In the genomic region with DNA sequence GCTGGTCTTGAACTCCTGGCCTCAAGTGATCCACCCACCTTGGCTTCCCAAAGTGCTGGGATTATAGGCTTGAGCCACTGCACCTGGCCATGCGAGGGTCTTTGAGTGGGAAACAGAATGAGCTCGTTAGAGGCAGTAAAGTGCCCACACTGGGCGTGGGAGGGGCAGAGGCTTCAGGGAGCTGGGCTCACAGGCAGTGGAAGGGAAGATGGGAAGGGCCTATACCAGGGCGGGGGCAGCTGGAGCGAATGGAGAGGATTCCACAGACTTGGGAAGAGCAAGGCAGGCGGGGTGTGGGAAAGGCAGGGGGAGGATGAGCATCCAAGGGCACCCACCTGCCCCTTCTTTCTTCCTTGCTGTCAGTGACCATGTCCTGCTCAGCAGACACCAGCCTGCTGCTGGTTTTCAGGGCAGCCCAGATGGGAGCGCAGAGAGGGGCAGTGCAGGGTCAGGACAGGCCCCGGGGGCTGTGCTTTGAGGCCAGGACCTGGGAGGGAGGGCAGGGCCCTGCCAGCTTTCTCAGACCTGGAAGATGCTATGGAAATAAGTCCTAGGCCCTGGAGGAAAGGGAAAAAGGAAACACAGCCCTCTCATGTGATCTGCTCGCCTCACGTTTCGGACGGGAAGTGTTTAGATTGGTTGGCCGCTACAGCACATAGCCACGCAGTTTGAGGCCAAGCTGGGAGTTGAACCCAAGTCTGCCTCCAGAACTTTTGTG, we compare ENCODE assay signal across 22 cellular contexts. TPM values are rescaled to one million over a fixed set of nuclear protein-coding genes. Genes with fewer than 3 reads are reported as not detected.
A peak's percentile ranks its signal among the peaks of the same experiment; 100 is the strongest.
DNase-seq lines count a peak whose midpoint lies in the region; ATAC-seq and TF ChIP-seq lines count a peak whose summit lies in the region.
"Had no signal": no experiment of that assay in that cellular context is flagged by ENCODE, and none has a peak within 500 bp of the region (broad histone marks: within the 10 kb centered on the region; RNA-seq: fewer than 3 reads in every experiment).

No MANE protein-coding gene starts in this region.

- H3K27me3 ChIP-seq in GM23248 (replicated peaks; ENCODE audit: insufficient read depth) (no peaks in the 10 kb centered on the region), Karpas-422 (ENCODE audit: low read length) (no peaks in the 10 kb centered on the region)

- intact Hi-C loops in activated CD4-positive, alpha-beta memory T cell treated with anti-CD3 and anti-CD28 coated beads for 36 hours (cut with micrococcal nuclease), result no loop called here

- no peaks in the 10 kb centered on the region for H3K4me1 Mint-ChIP-seq in WTC11
- peaks cover 2% of the 10 kb centered on the region for H3K4me1 Mint-ChIP-seq in activated CD4-positive, alpha-beta memory T cell treated with anti-CD3 and anti-CD28 coated beads for 36 hours (ENCODE audit: low read depth)

- no peaks in the 10 kb centered on the region for H3K9me3 ChIP-seq in GM23248 (ENCODE audit: low read depth)
- H3K9me3 ChIP-seq in mesodermal cell (ENCODE audit: control insufficient read depth, low read length), result no peaks in the 10 kb centered on the region
- no peaks in the 10 kb centered on the region for H3K9me3 ChIP-seq in Karpas-422 (ENCODE audit: low read length)
- H3K9me3 ChIP-seq: suprapubic skin had no signal

- TF ChIP-seq CTCF in 22Rv1 (IDR thresholded peaks at IDR 0.05), result no peak
- TF ChIP-seq CTCF in WTC11 (IDR thresholded peaks at IDR 0.05), result no peak

- CTCF ChIA-PET in WTC11 (lab: Charles Lee), result interaction anchor here (0.6 to 5.8 kb wide), 2 partner anchors 113 to 120 kb away, joined by 4 to 26 read pairs; no protein-coding TSS in a partner anchor
- CTCF ChIA-PET in activated CD4-positive, alpha-beta memory T cell treated with anti-CD3 and anti-CD28 coated beads for 36 hours (lab: Charles Lee), result interaction anchor here (5.2 kb wide), 1 partner anchor 14 kb away, joined by 26 read pairs; no protein-coding TSS in a partner anchor

- POLR2A ChIA-PET in WTC11 (lab: Charles Lee), result interaction anchor here (0.5 to 0.7 kb wide), 3 partner anchors 34 to 140 kb away, joined by 3 to 4 read pairs (median 4); partner anchors contain the start of gene TBL2
- POLR2A ChIA-PET in activated CD4-positive, alpha-beta memory T cell treated with anti-CD3 and anti-CD28 coated beads for 36 hours (lab: Charles Lee), result no interaction called here

- H3K36me3 ChIP-seq in GM23248 (ENCODE audit: low read depth), result peaks cover 24% of the 10 kb centered on the region
- peaks cover 36% of the 10 kb centered on the region for H3K36me3 ChIP-seq in mesodermal cell (ENCODE audit: control insufficient read depth, insufficient read depth, low read length)
- H3K36me3 ChIP-seq in Karpas-422 (ENCODE audit: insufficient read depth, low read length), result peaks cover 14% of the 10 kb centered on the region; the same call in 1 of the 2 replicates

- no peaks in the 10 kb centered on the region for H3K79me2 ChIP-seq in GM23248 (ENCODE audit: insufficient read depth)
- H3K79me2 ChIP-seq in Karpas-422 (ENCODE audit: low read length), result no peaks in the 10 kb centered on the region

- H3K4me3 ChIP-seq in GM23248 (no peak overlapping the region), mesodermal cell (ENCODE audit: extremely low read depth, insufficient read depth, low read length, poor library complexity, severe bottlenecking) (no peak overlapping the region), Karpas-422 (ENCODE audit: low read length) (no peak overlapping the region)
- H3K4me3 ChIP-seq: suprapubic skin had no signal

- 0 out of 2 replicates have a peak overlapping the region, but pooled peaks have one; percentile 10 for H3K27ac ChIP-seq in 22Rv1
- H3K27ac ChIP-seq in GM23248, result no peak overlapping the region
- H3K27ac ChIP-seq in mesodermal cell (ENCODE audit: low read depth, low read length, severe bottlenecking), result peak overlapping the region; percentile 36
- H3K27ac ChIP-seq in Karpas-422 (ENCODE audit: low read length), result no peak overlapping the region
- H3K27ac ChIP-seq: suprapubic skin, VCaP had no signal

- peak overlapping the region; percentile 25; the same call in 1 of the 2 replicates for H3K27ac Mint-ChIP-seq in WTC11
- H3K27ac Mint-ChIP-seq in activated CD4-positive, alpha-beta memory T cell treated with anti-CD3 and anti-CD28 coated beads for 36 hours, result no peak overlapping the region
- H3K27ac Mint-ChIP-seq: activated CD4-positive, alpha-beta memory T cell treated with anti-CD3 and anti-CD28 coated beads, Interleukin-2, amount 10 ng/mL, durations not matched to agents 7 days and 5 days; activated naive CD8-positive, alpha-beta T cell treated with anti-CD3 and anti-CD28 coated beads, Interleukin-2, amount 50 U/mL, for 24 hours had no signal

- H2AFZ ChIP-seq in GM23248, result no peak overlapping the region
- H2AFZ ChIP-seq in Karpas-422 (ENCODE audit: low read length), result no peak overlapping the region

- 0 out of 2 replicates have a peak, but pooled peaks cover 13% of the 10 kb centered on the region for H3F3A ChIP-seq in GM23248 (ENCODE audit: insufficient read depth)

- peaks cover 14% of the 10 kb centered on the region for H3K27me3 Mint-ChIP-seq in WTC11 (ENCODE audit: low read depth)
- peaks cover 3% of the 10 kb centered on the region for H3K27me3 Mint-ChIP-seq in activated CD4-positive, alpha-beta memory T cell treated with anti-CD3 and anti-CD28 coated beads for 36 hours
- H3K27me3 Mint-ChIP-seq: activated naive CD8-positive, alpha-beta T cell treated with anti-CD3 and anti-CD28 coated beads, Interleukin-2, amount 50 U/mL, for 24 hours; effector memory CD8-positive, alpha-beta T cell had no signal

- no peaks in the 10 kb centered on the region for H3K9me3 Mint-ChIP-seq in WTC11
- peaks cover 4% of the 10 kb centered on the region for H3K9me3 Mint-ChIP-seq in activated CD4-positive, alpha-beta memory T cell treated with anti-CD3 and anti-CD28 coated beads for 36 hours
- H3K9me3 Mint-ChIP-seq: activated naive CD8-positive, alpha-beta T cell treated with anti-CD3 and anti-CD28 coated beads, Interleukin-2, amount 50 U/mL, for 24 hours; effector memory CD8-positive, alpha-beta T cell had no signal

- in situ Hi-C loops in GM23248 (cut with MboI), result no loop called here

- H3K9me2 ChIP-seq in GM23248 (ENCODE audit: insufficient read depth) (no peaks in the 10 kb centered on the region), Karpas-422 (replicated peaks; ENCODE audit: insufficient read depth, low read length) (no peaks in the 10 kb centered on the region)

- ATAC-seq in WTC11, result peak; percentile 2; the same call in 1 of the 2 replicates
- ATAC-seq: effector memory CD8-positive, alpha-beta T cell had no signal

- H3K4me3 Mint-ChIP-seq in WTC11, result no peak overlapping the region
- no peak overlapping the region for H3K4me3 Mint-ChIP-seq in activated CD4-positive, alpha-beta memory T cell treated with anti-CD3 and anti-CD28 coated beads for 36 hours
- H3K4me3 Mint-ChIP-seq: activated CD4-positive, alpha-beta memory T cell treated with anti-CD3 and anti-CD28 coated beads, Interleukin-2, amount 10 ng/mL, durations not matched to agents 7 days and 5 days; activated naive CD8-positive, alpha-beta T cell treated with anti-CD3 and anti-CD28 coated beads, Interleukin-2, amount 50 U/mL, for 24 hours; effector memory CD8-positive, alpha-beta T cell had no signal

- no peak overlapping the region for H3K9ac ChIP-seq in GM23248
- no peak overlapping the region for H3K9ac ChIP-seq in Karpas-422 (ENCODE audit: low read length)

- H4K20me1 ChIP-seq in GM23248 (ENCODE audit: insufficient read depth) (no peaks in the 10 kb centered on the region), Karpas-422 (ENCODE audit: insufficient read depth, low read depth, low read length) (peaks cover 15% of the 10 kb centered on the region; the same call in 1 of the 2 replicates)

- DNase-seq in GM23248 (peak; percentile 28), WTC11 (ENCODE audit: low spot score) (no peak), Karpas-422 (no peak), A172 (ENCODE audit: low spot score) (no peak), NCI-H1436 (lab: John Stamatoyannopoulos, UW) (no peak)
- no peak for DNase-seq in activated CD4-positive, alpha-beta memory T cell treated with anti-CD3 and anti-CD28 coated beads for 36 hours
- DNase-seq: activated CD4-positive, alpha-beta memory T cell treated with anti-CD3 and anti-CD28 coated beads, Interleukin-2, amount 10 ng/mL, durations not matched to agents 7 days and 5 days; activated naive CD8-positive, alpha-beta T cell treated with anti-CD3 and anti-CD28 coated beads, Interleukin-2, amount 50 U/mL, for 24 hours; activated T-cell treated with anti-CD3 and anti-CD28 coated beads, Interleukin-2, amount 50 U/mL, for 48 hours; effector memory CD8-positive, alpha-beta T cell; GOT3; kidney; NCI-H1105; NCI-H2171 treated with DMSO at 0.1 percent for 48 hours; NK-92 treated with Interleukin-12 subunit alpha and Interleukin-12 subunit beta, amount 100 ng/mL, for 24 hours; occipital lobe; stimulated activated CD4-positive, alpha-beta T cell treated with anti-CD3 and anti-CD28 coated beads, Interleukin-4, amount 100 ng/mL, for 1 hour; T-helper 1 cell had no signal

- H3K4me2 ChIP-seq in GM23248 (ENCODE audit: unreplicated experiment) (no peak overlapping the region), Karpas-422 (ENCODE audit: low read depth, low read length, poor library complexity, severe bottlenecking) (no peak overlapping the region)

- H3K36me3 Mint-ChIP-seq in WTC11, result peaks cover 29% of the 10 kb centered on the region
- peaks cover 22% of the 10 kb centered on the region for H3K36me3 Mint-ChIP-seq in activated CD4-positive, alpha-beta memory T cell treated with anti-CD3 and anti-CD28 coated beads for 36 hours

- H3K4me1 ChIP-seq in GM23248 (ENCODE audit: insufficient read depth) (no peaks in the 10 kb centered on the region), mesodermal cell (ENCODE audit: control insufficient read depth, insufficient read depth, low read length, poor library complexity, severe bottlenecking) (peaks cover 6% of the 10 kb centered on the region), Karpas-422 (ENCODE audit: low read length) (no peaks in the 10 kb centered on the region)

- WGBS in GM23248 (ENCODE audit: low coverage in 1 of 2, low lambda C conversion rate in 2 of 2, missing lambda C conversion rate in 2 of 2), 2 experiments, result 35 to 41% methylated on average over 14 of the region's 14 CpGs
- 77 to 84% methylated on average over 9 to 14 of the region's 14 CpGs for WGBS in mesodermal cell (ENCODE audit: insufficient coverage in 2 of 2), 2 experiments

TF ChIP-seq in WTC11, 78 proteins besides CTCF, POLR2A, EP300 and RAD21 (continues in another document):
- TF ChIP-seq NR2C2 (CRISPR knock-in tag; IDR thresholded peaks at IDR 0.05) (no peak), OVOL2 (CRISPR knock-in tag; IDR thresholded peaks at IDR 0.05; ENCODE audit: borderline replicate concordance) (no peak)

RNA-seq across cellular contexts. Expression of gene FZD9, which starts 4.3 kb away (rescaled TPM):
- 0.32 TPM in 1 of 2 replicates, not detected in the other for total RNA-seq in GM23248 (2014; rRNA removed; shearing (Covaris generic))
- polyA plus RNA-seq in GM23248 (2016; fragmentation: Nextera tagmentation; extraction: Ambion mirVana), result 0.13 and 0.38 TPM in 2 replicates
- total RNA-seq in WTC11 (2021), result 4.0 to 5.2 TPM (median 4.5 TPM) in 3 replicates
- polyA plus RNA-seq in mesodermal cell (2013, experiment 1 of 2), result 3.1 TPM
- 2.0 TPM for polyA plus RNA-seq in mesodermal cell (2013, experiment 2 of 2)
- under 1 TPM in 1 of 2 experiments, not detected in 1; 0.10 TPM for total RNA-seq in activated CD4-positive, alpha-beta memory T cell treated with anti-CD3 and anti-CD28 coated beads for 36 hours
- not detected in 2 replicates for total RNA-seq in Karpas-422 (2014; rRNA removed; shearing (Covaris generic); ENCODE audit: low replicate concordance)
- 1.8 and 4.0 TPM in 2 replicates for total RNA-seq in A172 (2014; rRNA removed; shearing (Covaris generic))
- total RNA-seq: activated CD4-positive, alpha-beta memory T cell treated with anti-CD3 and anti-CD28 coated beads, Interleukin-2, amount 10 ng/mL, durations not matched to agents 7 days and 5 days had no signal

Comparison
In these comparisons a context has a peak if more than half of its experiments do, and no peak if none do; other contexts are left out.
1. H3K27ac ChIP-seq: peak in 22Rv1 (single experiment) and mesodermal cell (single experiment); none in GM23248 (single experiment) and Karpas-422 (single experiment).